Comparison of ENCODE assay signal across 25 cellular contexts in genomic region chr1:147109762-147110161, GRCh38.
"Had no signal": no experiment of that assay in that cellular context is flagged by ENCODE, and none has a peak within 500 bp of the region (broad histone marks: within the 10 kb centered on the region; RNA-seq: fewer than 3 reads in every experiment).

No MANE protein-coding gene starts in this region.

- DNase-seq: activated CD4-positive, alpha-beta memory T cell treated with anti-CD3 and anti-CD28 coated beads for 36 hours; activated CD4-positive, alpha-beta T cell treated with anti-CD3 and anti-CD28 coated beads, Interleukin-2, amount 10 ng/mL, durations not matched to agents 7 days and 5 days; activated CD4-positive, CD25-positive, alpha-beta regulatory T cell; activated CD8-positive, alpha-beta memory T cell treated with anti-CD3 and anti-CD28 coated beads for 24 hours; activated effector memory CD4-positive, alpha-beta T cell treated with anti-CD3 and anti-CD28 coated beads, Interleukin-2, amount 50 U/mL, for 16 hours; activated naive CD4-positive, alpha-beta T cell treated with Interleukin-2 at 50 U/mL for 16 hours; activated naive CD8-positive, alpha-beta T cell treated with anti-CD3 and anti-CD28 coated beads, Interleukin-2, amount 50 U/mL, for 24 hours; activated T-cell treated with anti-CD3 and anti-CD28 coated beads, Interleukin-2, amount 50 U/mL, for 4 hours; amniotic stem cell; body of pancreas; central memory CD4-positive, alpha-beta T cell; KG1; NCI-H1105; NCI-H1436; NCI-H1694 treated with DMSO at 0.1 percent for 48 hours; NCI-H2029 treated with DMSO at 0.1 percent for 48 hours; NCI-H510A treated with DMSO at 0.1 percent for 48 hours; NCI-H69; NK-92 treated with Interleukin-12 subunit alpha and Interleukin-12 subunit beta, amount 100 ng/mL, for 24 hours; PC-9; SHP77 treated with DMSO at 0.1 percent for 48 hours; T-cell had no signal

- H3K9me3 Mint-ChIP-seq: activated CD4-positive, alpha-beta memory T cell treated with anti-CD3 and anti-CD28 coated beads for 36 hours; activated CD4-positive, alpha-beta T cell treated with anti-CD3 and anti-CD28 coated beads, Interleukin-2, amount 10 ng/mL, durations not matched to agents 7 days and 5 days; activated naive CD4-positive, alpha-beta T cell treated with anti-CD3 and anti-CD28 coated beads, Interleukin-2, amount 50 U/mL, for 72 hours; activated naive CD8-positive, alpha-beta T cell treated with anti-CD3 and anti-CD28 coated beads, Interleukin-2, amount 50 U/mL, for 24 hours; activated T-cell treated with anti-CD3 and anti-CD28 coated beads, Interleukin-2, amount 50 U/mL, for 4 hours; T-cell had no signal

- H3K36me3 Mint-ChIP-seq: activated CD4-positive, alpha-beta memory T cell treated with anti-CD3 and anti-CD28 coated beads for 36 hours; activated naive CD4-positive, alpha-beta T cell treated with anti-CD3 and anti-CD28 coated beads, Interleukin-2, amount 50 U/mL, for 72 hours; T-cell had no signal

- ATAC-seq: activated naive CD8-positive, alpha-beta T cell treated with anti-CD3 and anti-CD28 coated beads, Interleukin-2, amount 50 U/mL, for 24 hours; activated T-cell treated with anti-CD3 and anti-CD28 coated beads, Interleukin-2, amount 50 U/mL, for 4 hours; body of pancreas; T-cell had no signal

- H3K27me3 ChIP-seq: ascending aorta, body of pancreas had no signal

- H2AFZ ChIP-seq: PC-9 had no signal

- H3K4me1 Mint-ChIP-seq: activated naive CD8-positive, alpha-beta T cell treated with anti-CD3 and anti-CD28 coated beads, Interleukin-2, amount 50 U/mL, for 24 hours; T-cell had no signal

- H3K4me3 Mint-ChIP-seq: activated CD4-positive, alpha-beta memory T cell treated with anti-CD3 and anti-CD28 coated beads for 36 hours; activated CD4-positive, alpha-beta T cell treated with anti-CD3 and anti-CD28 coated beads, Interleukin-2, amount 10 ng/mL, durations not matched to agents 7 days and 5 days; activated naive CD8-positive, alpha-beta T cell treated with anti-CD3 and anti-CD28 coated beads, Interleukin-2, amount 50 U/mL, for 24 hours; activated T-cell treated with anti-CD3 and anti-CD28 coated beads, Interleukin-2, amount 50 U/mL, for 4 hours; T-cell had no signal

- FAIRE-seq: bronchial epithelial cell had no signal

- H3K4me1 ChIP-seq: ascending aorta, body of pancreas had no signal

- H3K36me3 ChIP-seq: ascending aorta had no signal

- H3K9me3 ChIP-seq: ascending aorta, body of pancreas had no signal

- H3K27ac Mint-ChIP-seq: activated CD4-positive, alpha-beta memory T cell treated with anti-CD3 and anti-CD28 coated beads for 36 hours; activated CD4-positive, alpha-beta T cell treated with anti-CD3 and anti-CD28 coated beads, Interleukin-2, amount 10 ng/mL, durations not matched to agents 7 days and 5 days; activated naive CD4-positive, alpha-beta T cell treated with anti-CD3 and anti-CD28 coated beads, Interleukin-2, amount 50 U/mL, for 72 hours; activated naive CD8-positive, alpha-beta T cell treated with anti-CD3 and anti-CD28 coated beads, Interleukin-2, amount 50 U/mL, for 24 hours; T-cell had no signal

- H3K27ac ChIP-seq: ascending aorta, body of pancreas, PC-9 had no signal

- H3K4me2 ChIP-seq: PC-9 had no signal

- H3K4me3 ChIP-seq: ascending aorta, body of pancreas, PC-9 had no signal
